23 cellular contexts compared by ENCODE assay signal in genomic region chr16:80366023-80366422, GRCh38.
"Had no signal": no experiment of that assay in that cellular context is flagged by ENCODE, and none has a peak within 500 bp of the region (broad histone marks: within the 10 kb centered on the region; RNA-seq: fewer than 3 reads in every experiment).

No MANE protein-coding gene starts in this region.

- H3K4me1 Mint-ChIP-seq: activated CD4-positive, alpha-beta T cell treated with anti-CD3 and anti-CD28 coated beads for 36 hours; activated naive CD8-positive, alpha-beta T cell treated with anti-CD3 and anti-CD28 coated beads for 36 hours; stimulated activated naive B cell treated with anti-CD40 and anti-IgM and Interleukin-4, amounts not matched to agents 10 μg/mL and 1 μg/mL and 100 μg/mL, for 72 hours had no signal

- FAIRE-seq: pancreas had no signal

- H3K27ac ChIP-seq: cardiac muscle cell, neutrophil, pancreas, right lobe of liver, thoracic aorta had no signal

- H3K9me3 ChIP-seq: neutrophil, pancreas, right lobe of liver, thoracic aorta had no signal

- H3K27ac Mint-ChIP-seq: activated CD4-positive, alpha-beta T cell treated with anti-CD3 and anti-CD28 coated beads for 36 hours; activated naive CD8-positive, alpha-beta T cell treated with anti-CD3 and anti-CD28 coated beads for 36 hours; natural killer cell treated with Interleukin-12 subunit alpha and Interleukin-12 subunit beta and Interleukin-15 and Interleukin-18, amount 100 ng/mL, for 72 hours; stimulated activated naive B cell treated with anti-CD40 and anti-IgM and Interleukin-4, amounts not matched to agents 10 μg/mL and 1 μg/mL and 100 μg/mL, for 72 hours; type B pancreatic cell; WTC11 had no signal

- H3K4me1 ChIP-seq: pancreas, right lobe of liver had no signal

- H3K4me3 Mint-ChIP-seq: activated CD4-positive, alpha-beta T cell treated with anti-CD3 and anti-CD28 coated beads for 36 hours; activated naive CD8-positive, alpha-beta T cell treated with anti-CD3 and anti-CD28 coated beads for 36 hours; activated T-cell treated with anti-CD3 and anti-CD28 coated beads, Interleukin-2, amount 50 U/mL, for 4 hours; natural killer cell treated with Interleukin-12 subunit alpha and Interleukin-12 subunit beta and Interleukin-15 and Interleukin-18, amount 100 ng/mL, for 72 hours; stimulated activated naive B cell treated with anti-CD40 and anti-IgM and Interleukin-4, amounts not matched to agents 10 μg/mL and 1 μg/mL and 100 μg/mL, for 72 hours; type B pancreatic cell; WTC11 had no signal

- H3K9me3 Mint-ChIP-seq: activated naive CD8-positive, alpha-beta T cell treated with anti-CD3 and anti-CD28 coated beads for 36 hours; activated T-cell treated with anti-CD3 and anti-CD28 coated beads, Interleukin-2, amount 50 U/mL, for 4 hours; natural killer cell treated with Interleukin-12 subunit alpha and Interleukin-12 subunit beta and Interleukin-15 and Interleukin-18, amount 100 ng/mL, for 72 hours; stimulated activated naive B cell treated with anti-CD40 and anti-IgM and Interleukin-4, amounts not matched to agents 10 μg/mL and 1 μg/mL and 100 μg/mL, for 72 hours; type B pancreatic cell; WTC11 had no signal

- H3K4me2 ChIP-seq: smooth muscle cell had no signal

- H3K36me3 ChIP-seq: cardiac muscle cell, neutrophil, pancreas, right lobe of liver, thoracic aorta had no signal

- ATAC-seq: activated CD4-positive, alpha-beta T cell treated with anti-CD3 and anti-CD28 coated beads for 36 hours; activated T-cell treated with anti-CD3 and anti-CD28 coated beads, Interleukin-2, amount 50 U/mL, for 4 hours; left ventricle myocardium superior; natural killer cell treated with Interleukin-12 subunit alpha and Interleukin-12 subunit beta and Interleukin-15 and Interleukin-18, amount 100 ng/mL, for 72 hours; pancreas; right lobe of liver; stimulated activated naive B cell treated with anti-CD40 and anti-IgM and Interleukin-4, amounts not matched to agents 10 μg/mL and 1 μg/mL and 100 μg/mL, for 72 hours; WTC11 had no signal

- H3K4me3 ChIP-seq: cardiac muscle cell, pancreas, right lobe of liver, smooth muscle cell, thoracic aorta had no signal

- H3K27me3 ChIP-seq: neutrophil, pancreas, right lobe of liver had no signal

- DNase-seq: activated CD4-positive, alpha-beta T cell treated with anti-CD3 and anti-CD28 coated beads for 36 hours; activated CD4-positive, alpha-beta T cell treated with anti-CD3 and anti-CD28 coated beads, Interleukin-2, amount 50 U/mL, for 48 hours; activated CD8-positive, alpha-beta memory T cell treated with anti-CD3 and anti-CD28 coated beads, Interleukin-2, amount 50 U/mL, for 48 hours; activated naive CD4-positive, alpha-beta T cell treated with Interleukin-2 at 50 U/mL for 16 hours; activated naive CD8-positive, alpha-beta T cell treated with anti-CD3 and anti-CD28 coated beads for 36 hours; activated T-cell treated with anti-CD3 and anti-CD28 coated beads, Interleukin-2, amount 50 U/mL, for 4 hours; foreskin melanocyte; hippocampal formation; kidney glomerular epithelial cell; left ventricle myocardium superior; midbrain; pancreas; right lobe of liver; stimulated activated CD4-positive, alpha-beta T cell treated with anti-CD3 and anti-CD28 coated beads, Interleukin-15, amount 100 ng/mL, for 24 hours; stimulated activated naive B cell treated with anti-CD40 and anti-IgM and Interleukin-4, amounts not matched to agents 10 μg/mL and 1 μg/mL and 100 μg/mL, for 72 hours; T1000 had no signal

- H3K36me3 Mint-ChIP-seq: activated naive CD8-positive, alpha-beta T cell treated with anti-CD3 and anti-CD28 coated beads for 36 hours; natural killer cell treated with Interleukin-12 subunit alpha and Interleukin-12 subunit beta and Interleukin-15 and Interleukin-18, amount 100 ng/mL, for 72 hours; stimulated activated naive B cell treated with anti-CD40 and anti-IgM and Interleukin-4, amounts not matched to agents 10 μg/mL and 1 μg/mL and 100 μg/mL, for 72 hours; type B pancreatic cell; WTC11 had no signal
